9 cellular contexts compared by ENCODE assay signal in genomic region chr6:3757998-3758841, GRCh38. TPM values are rescaled to one million over a fixed set of nuclear protein-coding genes. Genes with fewer than 3 reads are reported as not detected.
DNase-seq lines count a peak whose midpoint lies in the region; ATAC-seq, FAIRE-seq and TF ChIP-seq lines count a peak whose summit lies in the region.
"Not testable (repeated sequence)": the region's sequence is repeated elsewhere in the genome, so short reads cannot be mapped to it uniquely, and the experiment has no call there.
"Had no signal": no experiment of that assay in that cellular context is flagged by ENCODE, and none has a peak within 500 bp of the region (broad histone marks: within the 10 kb centered on the region; RNA-seq: fewer than 3 reads in every experiment).

No MANE protein-coding gene starts in this region.

- H3K4me1 ChIP-seq in kidney (ENCODE audit: control insufficient read depth in 1 of 2, insufficient read depth in 1 of 2, low read depth in 1 of 2, low read length in 2 of 2); mesenchymal stem cell (ENCODE audit: control insufficient read depth, insufficient read depth, low read depth, low read length): not testable (repeated sequence)
- peaks cover 0 to 46% (median 18%) of the 10 kb centered on the region in 4 donors for H3K4me1 ChIP-seq in tibial artery

- WGBS in mesenchymal stem cell = 98% methylated on average over 53 of the region's 57 CpGs

- H3K18ac ChIP-seq in mesenchymal stem cell (ENCODE audit: low read depth in 1 of 2, low read length in 2 of 2) = not testable (repeated sequence)

- H2AK5ac ChIP-seq in mesenchymal stem cell (ENCODE audit: low read length, severe bottlenecking) = not testable (repeated sequence)

- H2BK15ac ChIP-seq in mesenchymal stem cell (ENCODE audit: low read depth, poor library complexity, severe bottlenecking) = peak overlapping the region; percentile 17

- not testable (repeated sequence) for H3K4me3 ChIP-seq in coronary artery; kidney (ENCODE audit: low read length in 2 of 2); mesenchymal stem cell (ENCODE audit: insufficient read depth in 1 of 2, low read depth in 1 of 2, low read length in 2 of 2); tibial artery

- H3K9me3 Mint-ChIP-seq in HFFc6; WTC11; osteocyte (ENCODE audit: unreplicated experiment); stimulated activated naive CD8-positive, alpha-beta T cell treated with anti-CD3 and anti-CD28 coated beads, Interleukin-15, amount 100 ng/mL, for 72 hours: not testable (repeated sequence)

- not testable (repeated sequence) for TF ChIP-seq CTCF in HFFc6 (IDR thresholded peaks at IDR 0.05); WTC11 (IDR thresholded peaks at IDR 0.05); coronary artery (IDR thresholded peaks at IDR 0.05); kidney (IDR thresholded peaks at IDR 0.05; ENCODE audit: borderline replicate concordance, extremely low read depth, insufficient read depth); osteocyte (IDR thresholded peaks at IDR 0.05); tibial artery (IDR thresholded peaks at IDR 0.05)

- H2BK120ac ChIP-seq in mesenchymal stem cell (ENCODE audit: low read depth, low read length) = not testable (repeated sequence)

- H3K36me3 ChIP-seq in kidney (ENCODE audit: control insufficient read depth in 1 of 2, insufficient read depth in 2 of 2, low read length in 2 of 2); mesenchymal stem cell (ENCODE audit: control insufficient read depth in 1 of 2, insufficient read depth in 2 of 2, low read depth in 1 of 2, low read length in 2 of 2); tibial artery: not testable (repeated sequence)

- not testable (repeated sequence) for H3K14ac ChIP-seq in mesenchymal stem cell (ENCODE audit: low read length in 2 of 2)

- H3K4me3 Mint-ChIP-seq in HFFc6 = peak overlapping the region; percentile 47; the same call in 1 of the 2 replicates
- H3K4me3 Mint-ChIP-seq in WTC11; osteocyte (ENCODE audit: unreplicated experiment); stimulated activated naive CD8-positive, alpha-beta T cell treated with anti-CD3 and anti-CD28 coated beads, Interleukin-15, amount 100 ng/mL, for 72 hours: not testable (repeated sequence)

- not testable (repeated sequence) for H3K79me1 ChIP-seq in mesenchymal stem cell (replicated peaks; ENCODE audit: low read length, poor library complexity, severe bottlenecking)

- H3K27me3 Mint-ChIP-seq in HFFc6 (ENCODE audit: insufficient read depth); osteocyte (ENCODE audit: unreplicated experiment): not testable (repeated sequence)
- H3K27me3 Mint-ChIP-seq in WTC11 (ENCODE audit: low read depth) = peaks cover 22% of the 10 kb centered on the region
- peaks cover 17% of the 10 kb centered on the region for H3K27me3 Mint-ChIP-seq in stimulated activated naive CD8-positive, alpha-beta T cell treated with anti-CD3 and anti-CD28 coated beads, Interleukin-15, amount 100 ng/mL, for 72 hours

- intact Hi-C loops in kidney (cut with DNase I); tibial artery (cut with DNase I; ENCODE audit: low total_unique reads): not testable (repeated sequence)

- not testable (repeated sequence) for H3K9me3 ChIP-seq in kidney (ENCODE audit: control insufficient read depth in 1 of 2, low read length in 2 of 2); mesenchymal stem cell (ENCODE audit: control insufficient read depth, low read length); tibial artery

- H3K27me3 ChIP-seq in mesenchymal stem cell (ENCODE audit: control insufficient read depth in 1 of 2, insufficient read depth in 1 of 2, low read length in 2 of 2); tibial artery: not testable (repeated sequence)

- H3K4me1 Mint-ChIP-seq in HFFc6 (ENCODE audit: low read depth) (peaks cover 44% of the 10 kb centered on the region), WTC11 (peaks cover 39% of the 10 kb centered on the region), osteocyte (ENCODE audit: unreplicated experiment) (peaks cover 60% of the 10 kb centered on the region)
- H3K4me1 Mint-ChIP-seq in stimulated activated naive CD8-positive, alpha-beta T cell treated with anti-CD3 and anti-CD28 coated beads, Interleukin-15, amount 100 ng/mL, for 72 hours = not testable (repeated sequence)

- peak overlapping the region; percentile 78; the same call in 1 of the 2 replicates for H3K27ac Mint-ChIP-seq in HFFc6
- H3K27ac Mint-ChIP-seq in WTC11; stimulated activated naive CD8-positive, alpha-beta T cell treated with anti-CD3 and anti-CD28 coated beads, Interleukin-15, amount 100 ng/mL, for 72 hours: not testable (repeated sequence)
- H3K27ac Mint-ChIP-seq in osteocyte (ENCODE audit: unreplicated experiment) = peak overlapping the region; percentile 63

- H2BK12ac ChIP-seq in mesenchymal stem cell (ENCODE audit: low read length in 2 of 2) = not testable (repeated sequence)

- H3K4ac ChIP-seq in mesenchymal stem cell (ENCODE audit: low read depth in 1 of 2, low read length in 2 of 2) = not testable (repeated sequence)

- H2AFZ ChIP-seq in mesenchymal stem cell (ENCODE audit: low read depth, low read length) = not testable (repeated sequence)

- not testable (repeated sequence) for ATAC-seq in WTC11
- ATAC-seq in stimulated activated naive CD8-positive, alpha-beta T cell treated with anti-CD3 and anti-CD28 coated beads, Interleukin-15, amount 100 ng/mL, for 72 hours = peak; percentile 42

- H4K8ac ChIP-seq in mesenchymal stem cell (ENCODE audit: low read length) = not testable (repeated sequence)

- H3K27ac ChIP-seq in coronary artery (peak overlapping the region; percentile 38 to 88), tibial artery (peak overlapping the region; percentile 66 to 71)
- H3K27ac ChIP-seq in kidney (ENCODE audit: low read depth in 2 of 2, low read length in 2 of 2); mesenchymal stem cell (ENCODE audit: low read length, poor library complexity, severe bottlenecking): not testable (repeated sequence)

- H3K4me2 ChIP-seq in mesenchymal stem cell (ENCODE audit: low read length, poor library complexity, severe bottlenecking) = not testable (repeated sequence)

- not testable (repeated sequence) for H4K91ac ChIP-seq in mesenchymal stem cell (ENCODE audit: low read length)

- not testable (repeated sequence) for DNase-seq in HFFc6; WTC11 (ENCODE audit: low spot score); coronary artery (ENCODE audit: low spot score); mesenchymal stem cell; osteocyte (ENCODE audit: extremely low spot score, unreplicated experiment); stimulated activated naive CD8-positive, alpha-beta T cell treated with anti-CD3 and anti-CD28 coated beads, Interleukin-15, amount 100 ng/mL, for 72 hours
- DNase-seq in kidney (peak; percentile 61), tibial artery (peak in 1 of 2 donors; percentile 65)

- H3K36me3 Mint-ChIP-seq in HFFc6 (ENCODE audit: low read depth); WTC11; osteocyte (ENCODE audit: unreplicated experiment): not testable (repeated sequence)

- not testable (repeated sequence) for H3K9ac ChIP-seq in kidney (ENCODE audit: low read length in 2 of 2); mesenchymal stem cell (ENCODE audit: low read length)

- FAIRE-seq in kidney (lab: Jason Lieb, UNC) = not testable (repeated sequence)

- POLR2A ChIA-PET in WTC11 (lab: Charles Lee) = not testable (repeated sequence)

- CTCF ChIA-PET in WTC11 (lab: Charles Lee) = interaction anchor here (1.1 to 2.2 kb wide), 3 partner anchors 91 to 220 kb away, joined by 4 to 13 read pairs (median 5); partner anchors contain the start of gene FAM50B

- not testable (repeated sequence) for H2BK5ac ChIP-seq in mesenchymal stem cell (ENCODE audit: low read depth, low read length, poor library complexity, severe bottlenecking)

- H3K23ac ChIP-seq in mesenchymal stem cell (ENCODE audit: low read length in 2 of 2) = not testable (repeated sequence)

TF ChIP-seq in WTC11, 78 proteins besides CTCF, POLR2A, EP300 and RAD21:
- peak; percentile 31; the same call in 1 of the 2 replicates for TF ChIP-seq NFYB (CRISPR knock-in tag; conservative IDR thresholded peaks at IDR 0.05; ENCODE audit: low read depth)
TF ChIP-seq in WTC11: peak in this region for 1; not testable (repeated sequence) for 77.

RNA-seq across cellular contexts. Expression of gene PXDC1, which starts 6.7 kb away (rescaled TPM):
- total RNA-seq in HFFc6 (2021; fragmentation: NEBNext Ultra II Directional; extraction: Animal tissue kit (Norgen Biotek cat#: 25700)) = 10 to 100 TPM; 63.1 to 97.5 (median 72.8) TPM
- 3.3 to 4.4 TPM (median 3.9 TPM) in 3 replicates for total RNA-seq in WTC11 (2021)
- total RNA-seq in kidney = 28.9 TPM
- polyA plus RNA-seq in kidney (ENCODE audit: insufficient read depth, low read depth, low replicate concordance) = 35.0 TPM
- polyA plus RNA-seq in mesenchymal stem cell (2013, experiment 1 of 2) = 40.5 TPM
- polyA plus RNA-seq in mesenchymal stem cell (2013, experiment 2 of 2) = 41.6 TPM
- total RNA-seq in osteocyte = 129 and 131 TPM in 2 replicates
- polyA plus RNA-seq: CD4-positive, CD25-positive, alpha-beta regulatory T cell had no signal
